Comparison of ENCODE assay signal across 1 cellular context in genomic region chr12:42546709-42547108, GRCh38.
TF ChIP-seq lines count a peak whose summit lies in the region.

No MANE protein-coding gene starts in this region.

TF ChIP-seq in GM12891, 5 proteins besides CTCF, POLR2A, EP300 and RAD21:
- TF ChIP-seq TAF1 (IDR thresholded peaks at IDR 0.05; ENCODE audit: low read depth, low read length) (no peak), SPI1 (IDR thresholded peaks at IDR 0.05; ENCODE audit: low read depth, low read length) (no peak), POLR2AphosphoS5 (IDR thresholded peaks at IDR 0.05; ENCODE audit: low read depth, low read length) (no peak), PAX5 (IDR thresholded peaks at IDR 0.05; ENCODE audit: insufficient read depth, low read length, severe bottlenecking) (no peak), POU2F2 (IDR thresholded peaks at IDR 0.05; ENCODE audit: low read depth, low read length) (no peak)
TF ChIP-seq in GM12891: peak in this region for 0.
